ENCODE assay signal across 1 cellular context in genomic region chr11:44861829-44862545, GRCh38.
A peak's percentile ranks its signal among the peaks of the same experiment; 100 is the strongest.
TF ChIP-seq lines count a peak whose summit lies in the region.

No MANE protein-coding gene starts in this region.

TF ChIP-seq in GM12878, 131 proteins besides CTCF, POLR2A, EP300 and RAD21 (continued from another document and continues in another):
- TF ChIP-seq KLF5 (IDR thresholded peaks at IDR 0.05; ENCODE audit: partially characterized antibody) (no peak), IRF3 (IDR thresholded peaks at IDR 0.05) (no peak), ELK1 (IDR thresholded peaks at IDR 0.05; ENCODE audit: low read depth, low read length) (no peak), TBL1XR1 (IDR thresholded peaks at IDR 0.05; ENCODE audit: low read depth, low read length) (no peak), POLR2AphosphoS2 (IDR thresholded peaks at IDR 0.05; ENCODE audit: low read depth, low read length) (no peak), ZNF217 (IDR thresholded peaks at IDR 0.05) (no peak), HCFC1 (IDR thresholded peaks at IDR 0.05; ENCODE audit: low read length) (no peak), CHD2 (IDR thresholded peaks at IDR 0.05; ENCODE audit: borderline replicate concordance, low read depth, low read length) (peak; percentile 70; the same call in 1 of the 2 replicates), PKNOX1 (IDR thresholded peaks at IDR 0.05) (no peak), NFXL1 (IDR thresholded peaks at IDR 0.05; ENCODE audit: borderline replicate concordance) (no peak), MTA2 (IDR thresholded peaks at IDR 0.05; ENCODE audit: low read depth) (peak; percentile 86), MEF2A (IDR thresholded peaks at IDR 0.05; ENCODE audit: insufficient read depth, low read depth, low read length) (peak; percentile 67; the same call in 1 of the 2 replicates), ZSCAN29 (IDR thresholded peaks at IDR 0.05) (no peak), E2F4 (IDR thresholded peaks at IDR 0.05; ENCODE audit: low read depth, low read length) (no peak), BRCA1 (IDR thresholded peaks at IDR 0.05; ENCODE audit: low read depth, low read length) (no peak), USF2 (IDR thresholded peaks at IDR 0.05; ENCODE audit: borderline replicate concordance, low read depth, low read length) (no peak), MYB (IDR thresholded peaks at IDR 0.05; ENCODE audit: borderline replicate concordance, low read depth, low read length) (0 out of 2 replicates have a peak, but pooled peaks have one; percentile 23), SUZ12 (IDR thresholded peaks at IDR 0.05; ENCODE audit: unreplicated experiment) (no peak), ZBED1 (IDR thresholded peaks at IDR 0.05; ENCODE audit: borderline replicate concordance) (no peak), MYC (IDR thresholded peaks at IDR 0.05; ENCODE audit: insufficient read depth, insufficient read length, insufficient replicate concordance, low read length, severe bottlenecking) (no peak), NFIC (IDR thresholded peaks at IDR 0.05; ENCODE audit: low read depth, low read length) (peak; percentile 89), FOS (IDR thresholded peaks at IDR 0.05; ENCODE audit: borderline replicate concordance, extremely low read depth, insufficient read length) (no peak), FOXK2 (IDR thresholded peaks at IDR 0.05) (no peak), SIX5 (IDR thresholded peaks at IDR 0.05; ENCODE audit: low read depth, low read length, severe bottlenecking) (no peak), RB1 (IDR thresholded peaks at IDR 0.05; ENCODE audit: borderline replicate concordance) (no peak), DPF2 (IDR thresholded peaks at IDR 0.05) (peak; percentile 90), TCF7 (IDR thresholded peaks at IDR 0.05; ENCODE audit: borderline replicate concordance) (no peak; the same call in 1 of the 2 replicates), ZBTB33 (IDR thresholded peaks at IDR 0.05) (no peak), ZBTB4 (CRISPR knock-in tag; IDR thresholded peaks at IDR 0.05) (no peak), SMAD1 (IDR thresholded peaks at IDR 0.05; ENCODE audit: low read depth, partially characterized antibody) (no peak), CEBPZ (IDR thresholded peaks at IDR 0.05; ENCODE audit: low read depth, low read length) (no peak), ZNF622 (IDR thresholded peaks at IDR 0.05) (no peak), IKZF1 (conservative IDR thresholded peaks at IDR 0.05) (peak; percentile 87), SPI1 (IDR thresholded peaks at IDR 0.05; ENCODE audit: borderline replicate concordance, insufficient read depth, low read depth, low read length) (no peak), RFX5 (IDR thresholded peaks at IDR 0.05; ENCODE audit: low read depth, low read length) (no peak), KDM1A (IDR thresholded peaks at IDR 0.05; ENCODE audit: borderline replicate concordance) (no peak), SRF (IDR thresholded peaks at IDR 0.05; ENCODE audit: low read depth in 2 of 2, low read length in 2 of 2) (peak; percentile 93 to 98), CBFB (IDR thresholded peaks at IDR 0.05; ENCODE audit: low read depth) (peak; percentile 99), NR2C1 (IDR thresholded peaks at IDR 0.05) (no peak), ZBTB11 (CRISPR knock-in tag; IDR thresholded peaks at IDR 0.05) (no peak), CBX5 (IDR thresholded peaks at IDR 0.05; ENCODE audit: low read depth) (0 out of 2 replicates have a peak, but pooled peaks have one; percentile 61), USF1 (IDR thresholded peaks at IDR 0.05; ENCODE audit: borderline replicate concordance, extremely low read length, insufficient read depth, low read depth, low read length) (no peak), BACH1 (IDR thresholded peaks at IDR 0.05; ENCODE audit: borderline replicate concordance) (peak; percentile 45; the same call in 1 of the 2 replicates), ZNF207 (IDR thresholded peaks at IDR 0.05; ENCODE audit: borderline replicate concordance) (peak; percentile 22; the same call in 1 of the 2 replicates), ASH2L (IDR thresholded peaks at IDR 0.05; ENCODE audit: borderline replicate concordance, low read depth) (no peak)
